ENCODE assay signal across 28 cellular contexts in genomic region chr3:138457863-138458735, GRCh38. TPM values are rescaled to one million over a fixed set of nuclear protein-coding genes. Genes with fewer than 3 reads are reported as not detected.
DNase-seq lines count a peak whose midpoint lies in the region; ATAC-seq, FAIRE-seq and TF ChIP-seq lines count a peak whose summit lies in the region.
"Had no signal": no experiment of that assay in that cellular context is flagged by ENCODE, and none has a peak within 500 bp of the region (broad histone marks: within the 10 kb centered on the region; RNA-seq: fewer than 3 reads in every experiment).

No MANE protein-coding gene starts in this region.

- H3K9ac ChIP-seq in neuronal stem cell (ENCODE audit: low read depth, low read length, poor library complexity) = no peak overlapping the region

- no peak for TF ChIP-seq EP300 in A549 (IDR thresholded peaks at IDR 0.05)

- no peaks in the 10 kb centered on the region for H3K79me1 ChIP-seq in neuronal stem cell (ENCODE audit: low read depth, low read length)

- H3K4ac ChIP-seq in neuronal stem cell (ENCODE audit: low read length) = no peak overlapping the region

- TF ChIP-seq CTCF in A549 (IDR thresholded peaks at IDR 0.05) (no peak), coronary artery (IDR thresholded peaks at IDR 0.05) (no peak), hepatocyte (IDR thresholded peaks at IDR 0.05; ENCODE audit: poor library complexity) (no peak)

- H3K23ac ChIP-seq in neuronal stem cell (ENCODE audit: low read depth, low read length, poor library complexity) = no peak overlapping the region

- POLR2A ChIA-PET in A549 (lab: Yijun Ruan, JAX) = no interaction called here

- no peak overlapping the region for H3K4me3 ChIP-seq in A549
- no peak overlapping the region for H3K4me3 ChIP-seq in H7 (ENCODE audit: insufficient read depth, low read depth, low read length)
- H3K4me3 ChIP-seq in coronary artery = no peak overlapping the region
- H3K4me3 ChIP-seq in neuronal stem cell (ENCODE audit: low read length in 2 of 2) = no peak overlapping the region
- H3K4me3 ChIP-seq in hepatocyte = no peak overlapping the region
- H3K4me3 ChIP-seq: lung, ovary, PC-9 had no signal

- no peak for ATAC-seq in A549
- ATAC-seq in HG03432 (IDR thresholded peaks at IDR 0.05; ENCODE audit: unreplicated experiment) = no peak
- ATAC-seq in HG03342 (IDR thresholded peaks at IDR 0.05; ENCODE audit: unreplicated experiment) = no peak
- ATAC-seq: natural killer cell treated with Interleukin-12 subunit alpha and Interleukin-12 subunit beta and Interleukin-15 and Interleukin-18, amount 100 ng/mL, for 72 hours; stimulated activated memory B cell treated with anti-CD40 and anti-IgM and Interleukin-4, amounts not matched to agents 10 μg/mL and 1 μg/mL and 100 μg/mL, for 72 hours had no signal

- no peak overlapping the region for H3K18ac ChIP-seq in neuronal stem cell (ENCODE audit: low read length)

- H3K79me2 ChIP-seq in hepatocyte = no peaks in the 10 kb centered on the region

- H3K9me3 ChIP-seq in A549 (no peaks in the 10 kb centered on the region), neuronal stem cell (replicated peaks in 1 of 2; ENCODE audit: control insufficient read depth in 2 of 2, insufficient read depth in 1 of 2, low read depth in 1 of 2, low read length in 2 of 2) (no peaks in the 10 kb centered on the region), hepatocyte (ENCODE audit: low read depth) (no peaks in the 10 kb centered on the region)
- H3K9me3 ChIP-seq: ovary had no signal

- no peak overlapping the region for H2AFZ ChIP-seq in neuronal stem cell (ENCODE audit: low read length)
- H2AFZ ChIP-seq in hepatocyte = no peak overlapping the region
- H2AFZ ChIP-seq: PC-9 had no signal

- no peaks in the 10 kb centered on the region for H3K9me2 ChIP-seq in hepatocyte (replicated peaks; ENCODE audit: insufficient read depth)

- no peaks in the 10 kb centered on the region for H4K20me1 ChIP-seq in hepatocyte (ENCODE audit: insufficient read depth, poor library complexity, severe bottlenecking)

- TF ChIP-seq RAD21 in A549 (conservative IDR thresholded peaks at IDR 0.05 in 1 of 2, IDR thresholded peaks at IDR 0.05 in 1 of 2) = no peak

- H2BK120ac ChIP-seq in neuronal stem cell (ENCODE audit: low read depth, low read length) = no peak overlapping the region

- CTCF ChIA-PET in A549 (lab: Yijun Ruan, JAX) = interaction anchor here (0.5 to 2.3 kb wide), 2 partner anchors 40 to 41 kb away, joined by 3 to 10 read pairs; no protein-coding TSS in a partner anchor

- no peaks in the 10 kb centered on the region for H3K4me1 ChIP-seq in A549
- no peaks in the 10 kb centered on the region for H3K4me1 ChIP-seq in neuronal stem cell (ENCODE audit: control insufficient read depth in 2 of 2, insufficient read depth in 1 of 2, low read depth in 1 of 2, low read length in 2 of 2)
- H3K4me1 ChIP-seq in hepatocyte (ENCODE audit: insufficient read depth) = no peaks in the 10 kb centered on the region

- H3K4me2 ChIP-seq in A549 (no peak overlapping the region), neuronal stem cell (ENCODE audit: insufficient read depth, low read length, poor library complexity, severe bottlenecking) (no peak overlapping the region), hepatocyte (no peak overlapping the region)
- H3K4me2 ChIP-seq: PC-9 had no signal

- TF ChIP-seq POLR2A in A549 (IDR thresholded peaks at IDR 0.05; ENCODE audit: low read length) = no peak

- 75% methylated on average over 6 of the region's 11 CpGs for WGBS in A549 (ENCODE audit: missing lambda C conversion rate)
- WGBS in neuronal stem cell (ENCODE audit: extremely low coverage in 2 of 2, insufficient read length in 2 of 2, insufficient replicate concordance in 1 of 2), 2 donors = no CpG with 5 or more reads among the region's 11 CpGs
- 88% methylated on average over 11 of the region's 11 CpGs for WGBS in hepatocyte (ENCODE audit: low lambda C conversion rate, missing lambda C conversion rate)

- no peak overlapping the region for H4K8ac ChIP-seq in neuronal stem cell (ENCODE audit: low read depth, low read length)

- no peak overlapping the region for H2BK15ac ChIP-seq in neuronal stem cell (ENCODE audit: low read length)

- no peak overlapping the region for H3K27ac ChIP-seq in A549
- no peak overlapping the region for H3K27ac ChIP-seq in coronary artery
- H3K27ac ChIP-seq in neuronal stem cell (replicated peaks; ENCODE audit: low read length) = no peak overlapping the region
- H3K27ac ChIP-seq in hepatocyte = no peak overlapping the region
- H3K27ac ChIP-seq: ovary, PC-9 had no signal

- no peak overlapping the region for H2BK5ac ChIP-seq in neuronal stem cell (ENCODE audit: low read length)

- no peak overlapping the region for H2AK5ac ChIP-seq in neuronal stem cell (ENCODE audit: low read depth, low read length)

- no peaks in the 10 kb centered on the region for H3K27me3 ChIP-seq in H7 (ENCODE audit: control insufficient read depth, insufficient read depth, low read length)
- H3K27me3 ChIP-seq in neuronal stem cell (ENCODE audit: control insufficient read depth in 3 of 3, insufficient read depth in 3 of 3, low read depth in 1 of 3, low read length in 3 of 3) = peaks cover 0 to 3% (median 0%) of the 10 kb centered on the region in 3 experiments
- no peaks in the 10 kb centered on the region for H3K27me3 ChIP-seq in hepatocyte
- H3K27me3 ChIP-seq: ovary had no signal

- H2BK12ac ChIP-seq in neuronal stem cell (ENCODE audit: low read length) = no peak overlapping the region

- peaks cover 1% of the 10 kb centered on the region; the same call in 1 of the 2 replicates for H3K36me3 ChIP-seq in H7 (replicated peaks; ENCODE audit: control insufficient read depth, insufficient read depth, low read length)
- H3K36me3 ChIP-seq in neuronal stem cell (replicated peaks in 1 of 2; ENCODE audit: control insufficient read depth in 2 of 2, insufficient read depth in 2 of 2, low read length in 2 of 2) = no peaks in the 10 kb centered on the region
- H3K36me3 ChIP-seq in hepatocyte (replicated peaks; ENCODE audit: insufficient read depth, low read depth) = no peaks in the 10 kb centered on the region
- H3K36me3 ChIP-seq: ovary had no signal

- FAIRE-seq in A549 (lab: Jason Lieb, UNC) = no peak
- FAIRE-seq: astrocyte, kidney had no signal

- no peak overlapping the region for H4K91ac ChIP-seq in neuronal stem cell (ENCODE audit: low read depth, low read length, poor library complexity)

- H3K14ac ChIP-seq in neuronal stem cell (ENCODE audit: low read length) = peak overlapping the region; percentile 56

- DNase-seq in A549 (ENCODE audit: low read depth in 1 of 2, low spot score in 1 of 2) (no peak), H7 (peak; percentile 53), coronary artery (ENCODE audit: low spot score) (peak; percentile 41), neuronal stem cell (ENCODE audit: low spot score) (no peak), T-helper 1 cell (no peak), hepatocyte (ENCODE audit: low spot score) (no peak)
- DNase-seq: activated CD4-positive, alpha-beta T cell treated with anti-CD3 and anti-CD28 coated beads for 1 hour; activated T-cell treated with anti-CD3 and anti-CD28 coated beads, Interleukin-2, amount 50 U/mL, for 24 hours; C1 segment of cervical spinal cord; central memory CD4-positive, alpha-beta T cell; DMS53; GDM1; KBM-7; kidney; MM.1S; NCI-H1105 treated with DMSO at 0.1 percent for 48 hours; NCI-H187 treated with DMSO at 0.1 percent for 48 hours; NCI-H69; PC-9; SHP77 had no signal

TF ChIP-seq in A549, 52 proteins besides CTCF, POLR2A, EP300 and RAD21 (continues in another document):
- TF ChIP-seq HOXB13 (CRISPR knock-in tag; IDR thresholded peaks at IDR 0.05; ENCODE audit: low read depth) = no peak
- no peak for TF ChIP-seq REST (IDR thresholded peaks at IDR 0.05)
- no peak for TF ChIP-seq TFCP2L1 (CRISPR knock-in tag; IDR thresholded peaks at IDR 0.05)
- no peak for TF ChIP-seq KDM5A (IDR thresholded peaks at IDR 0.05)
- no peak for TF ChIP-seq CHD4 (IDR thresholded peaks at IDR 0.05; ENCODE audit: borderline replicate concordance)
- peak; percentile 46 for TF ChIP-seq ZFP36 (IDR thresholded peaks at IDR 0.05; ENCODE audit: borderline replicate concordance, partially characterized antibody)
- TF ChIP-seq MYC (IDR thresholded peaks at IDR 0.05; ENCODE audit: borderline replicate concordance, low read length) = no peak
- no peak for TF ChIP-seq HOXA7 (CRISPR knock-in tag; IDR thresholded peaks at IDR 0.05)

RNA-seq across cellular contexts. Expression of gene ESYT3, which starts 23.7 kb away (rescaled TPM):
- polyA plus RNA-seq in A549 (2011; rRNA removed) = 0.92 and 1.0 TPM in 2 replicates
- 0.59 and 0.83 TPM in 2 replicates for polyA plus RNA-seq in A549 (2012; cell fraction: cytosol; rRNA removed)
- 2.9 and 3.0 TPM in 2 replicates for polyA plus RNA-seq in A549 (2012; cell fraction: nucleus; rRNA removed)
- polyA plus RNA-seq in A549 (2017; fragmentation: RNase III; extraction: RNeasy Plus Mini Kit Qiagen cat#74134 plus additional on column Dnase treatment) = 1.1 to 1.7 TPM (median 1.2 TPM) in 3 replicates
- 1.3 and 1.8 TPM in 2 replicates for polyA minus RNA-seq in A549 (2011; rRNA and poly(A)+ RNA removed)
- 5.6 and 10.9 TPM in 2 replicates for total RNA-seq in H7 (2014; rRNA removed; shearing (Covaris generic))
- 0.35 TPM for polyA plus RNA-seq in neuronal stem cell (2013, experiment 1 of 2)
- polyA plus RNA-seq in neuronal stem cell (2013, experiment 2 of 2) = 0.39 TPM
- total RNA-seq in hepatocyte = 0.60 and 1.1 TPM in 2 replicates
- polyA plus RNA-seq in hepatocyte = 0.47 TPM in 1 of 2 replicates, not detected in the other
- total RNA-seq: HT-29; natural killer cell treated with Interleukin-12 subunit alpha and Interleukin-12 subunit beta and Interleukin-15 and Interleukin-18, amount 100 ng/mL, for 72 hours had no signal

Comparison
In these comparisons a context has a peak if more than half of its experiments do, and no peak if none do; other contexts are left out.
1. DNase-seq: peak in H7 (single experiment) and coronary artery (single experiment); none in A549 (0 of 2), neuronal stem cell (single experiment), T-helper 1 cell (0 of 5) and hepatocyte (single experiment).